1 cellular context compared by ENCODE assay signal in the genomic region with DNA sequence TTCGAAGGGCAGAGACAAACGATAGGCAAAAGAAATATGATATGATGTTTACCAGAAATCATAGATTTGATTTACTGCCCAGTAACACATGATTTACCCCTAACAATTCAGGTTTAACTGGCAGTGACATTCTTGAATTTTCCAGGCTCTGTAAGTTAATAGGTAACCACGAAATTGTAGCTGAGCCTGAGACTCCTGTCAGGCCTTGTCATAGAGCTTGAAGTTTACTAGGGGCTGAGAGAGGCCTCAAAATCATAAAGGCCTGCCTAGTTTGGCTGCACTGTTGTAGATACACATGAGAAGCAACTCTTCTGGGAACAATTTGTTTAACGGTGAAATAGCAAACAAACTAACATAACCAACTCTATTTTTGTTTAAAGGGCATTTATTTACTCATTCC.
TF ChIP-seq lines count a peak whose summit lies in the region.

No MANE protein-coding gene starts in this region.

TF ChIP-seq in IMR-90, 13 proteins besides CTCF, POLR2A, EP300 and RAD21:
- TF ChIP-seq, protein P1, sequence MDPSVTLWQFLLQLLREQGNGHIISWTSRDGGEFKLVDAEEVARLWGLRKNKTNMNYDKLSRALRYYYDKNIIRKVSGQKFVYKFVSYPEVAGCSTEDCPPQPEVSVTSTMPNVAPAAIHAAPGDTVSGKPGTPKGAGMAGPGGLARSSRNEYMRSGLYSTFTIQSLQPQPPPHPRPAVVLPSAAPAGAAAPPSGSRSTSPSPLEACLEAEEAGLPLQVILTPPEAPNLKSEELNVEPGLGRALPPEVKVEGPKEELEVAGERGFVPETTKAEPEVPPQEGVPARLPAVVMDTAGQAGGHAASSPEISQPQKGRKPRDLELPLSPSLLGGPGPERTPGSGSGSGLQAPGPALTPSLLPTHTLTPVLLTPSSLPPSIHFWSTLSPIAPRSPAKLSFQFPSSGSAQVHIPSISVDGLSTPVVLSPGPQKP (IDR thresholded peaks at IDR 0.05; ENCODE audit: borderline replicate concordance, low read depth, low read length): no peak
